ENCODE assay signal across 1 cellular context in the genomic region with DNA sequence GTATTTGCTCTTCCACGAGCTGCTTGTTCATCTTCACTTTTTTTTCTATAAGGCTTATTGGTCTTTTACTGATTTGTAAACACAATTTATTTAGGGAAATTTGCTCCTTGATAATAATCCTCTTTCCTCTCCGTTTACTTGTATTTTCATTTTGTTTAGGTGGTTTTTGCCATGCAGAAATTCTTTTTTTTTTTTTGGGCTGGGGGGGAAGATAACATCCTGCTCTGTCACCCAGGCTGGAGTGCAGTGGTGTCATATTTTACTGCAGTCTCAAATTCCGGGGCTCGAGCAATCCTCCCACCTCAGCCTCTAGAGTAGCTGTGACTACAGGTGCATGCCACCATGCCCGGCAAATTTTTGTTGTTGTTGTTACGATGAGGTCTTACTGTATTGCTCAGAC.
TF ChIP-seq lines count a peak whose summit lies in the region.

No MANE protein-coding gene starts in this region.

TF ChIP-seq in A549, 52 proteins besides CTCF, POLR2A, EP300 and RAD21 (continued from another document):
- TF ChIP-seq, protein P1, sequence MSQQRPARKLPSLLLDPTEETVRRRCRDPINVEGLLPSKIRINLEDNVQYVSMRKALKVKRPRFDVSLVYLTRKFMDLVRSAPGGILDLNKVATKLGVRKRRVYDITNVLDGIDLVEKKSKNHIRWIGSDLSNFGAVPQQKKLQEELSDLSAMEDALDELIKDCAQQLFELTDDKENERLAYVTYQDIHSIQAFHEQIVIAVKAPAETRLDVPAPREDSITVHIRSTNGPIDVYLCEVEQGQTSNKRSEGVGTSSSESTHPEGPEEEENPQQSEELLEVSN (IDR thresholded peaks at IDR 0.05; ENCODE audit: borderline replicate concordance, low read depth), result no peak
TF ChIP-seq in A549: peak in this region for 0.
